In the genomic region with DNA sequence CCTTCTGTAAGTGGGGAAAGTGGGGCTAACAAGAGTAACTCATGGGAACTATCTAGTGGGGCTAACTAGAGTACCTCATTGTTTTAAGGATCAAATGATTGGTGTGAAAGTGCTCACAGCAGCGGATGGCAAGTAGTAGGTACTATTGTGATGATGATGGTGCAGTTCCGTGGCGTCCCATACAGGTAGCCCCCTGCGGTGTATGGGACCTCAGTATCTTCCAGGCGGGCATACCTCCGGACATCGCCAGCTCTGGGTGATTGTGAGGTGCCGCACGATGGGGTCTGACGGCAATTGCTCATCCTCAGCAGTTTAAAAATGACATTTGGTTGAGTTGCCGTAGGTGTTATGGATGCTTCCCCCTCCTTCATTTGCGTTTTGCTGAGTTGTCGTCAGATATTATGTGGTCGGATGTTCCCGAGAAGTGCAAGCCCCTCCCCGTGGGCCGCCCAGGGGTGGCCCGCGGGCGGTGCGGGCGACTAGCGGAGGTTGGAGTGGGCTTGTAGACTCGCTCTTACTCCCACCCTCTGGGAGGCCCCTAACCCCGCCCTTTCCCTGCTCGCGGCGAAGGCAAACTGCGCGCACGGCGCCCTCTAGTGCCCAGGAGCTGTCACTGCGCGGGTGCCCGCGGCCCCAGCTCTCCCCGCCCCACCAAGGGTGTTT, we compare ENCODE assay signal across 8 cellular contexts. TPM values are rescaled to one million over a fixed set of nuclear protein-coding genes. Genes with fewer than 3 reads are reported as not detected.
DNase-seq lines count a peak whose midpoint lies in the region; ATAC-seq and TF ChIP-seq lines count a peak whose summit lies in the region.

No MANE protein-coding gene starts in this region.

- ATAC-seq in GM21529 (IDR thresholded peaks at IDR 0.05; ENCODE audit: unreplicated experiment) (peak; percentile 96), IMR-90 (ENCODE audit: low read depth) (peak; percentile 97)

- no peaks in the 10 kb centered on the region for H3K36me3 Mint-ChIP-seq in type B pancreatic cell

- no peaks in the 10 kb centered on the region for H3K9me1 ChIP-seq in IMR-90 (ENCODE audit: insufficient read depth, low read length)

- TF ChIP-seq POLR2A in IMR-90 (IDR thresholded peaks at IDR 0.05; ENCODE audit: low read depth, low read length), result no peak

- no peak overlapping the region for H3K9ac ChIP-seq in IMR-90 (ENCODE audit: low read depth, low read length)

- H3K4me2 ChIP-seq in IMR-90 (ENCODE audit: low read depth, low read length), result peak overlapping the region; percentile 79

- no peaks in the 10 kb centered on the region for H4K20me1 ChIP-seq in IMR-90 (ENCODE audit: insufficient read depth, low read length)

- H4K8ac ChIP-seq in IMR-90 (ENCODE audit: low read depth in 2 of 2, low read length in 2 of 2), result no peak overlapping the region

- H3K27ac Mint-ChIP-seq in type B pancreatic cell, result no peak overlapping the region

- H4K91ac ChIP-seq in IMR-90 (ENCODE audit: insufficient read depth, low read depth, low read length), result no peak overlapping the region

- H4K5ac ChIP-seq in IMR-90 (ENCODE audit: low read depth, low read length), result no peak overlapping the region

- H3K27me3 ChIP-seq in IMR-90 (ENCODE audit: control insufficient read depth, insufficient read depth, low read length), result peaks cover 6% of the 10 kb centered on the region
- H3K27me3 ChIP-seq in SJSA1 (replicated peaks), result no peaks in the 10 kb centered on the region

- H2AK9ac ChIP-seq in IMR-90 (replicated peaks; ENCODE audit: low read depth, low read length, poor library complexity), result no peak overlapping the region

- no peak overlapping the region for H3K23ac ChIP-seq in IMR-90 (ENCODE audit: low read depth, low read length)

- CTCF ChIA-PET in IMR-90 (lab: Yijun Ruan, JAX), result interaction anchor here (1.5 kb wide), 1 partner anchor 26 kb away, joined by 4 read pairs; no protein-coding TSS in a partner anchor

- POLR2A ChIA-PET in IMR-90 (lab: Charles Lee; ENCODE audit: unreplicated experiment), result no interaction called here

- H3K27ac ChIP-seq in IMR-90 (ENCODE audit: insufficient read depth, low read length) (no peak overlapping the region), SJSA1 (no peak overlapping the region)

- in situ Hi-C loops in IMR-90 (cut with MboI; ENCODE audit: low sequenced_read_pairs), result no loop called here

- peak overlapping the region; percentile 80 for H2AFZ ChIP-seq in IMR-90 (replicated peaks; ENCODE audit: low read length, poor library complexity)

- H3K4me3 ChIP-seq in IMR-90 (ENCODE audit: insufficient read depth, low read depth, low read length) (peak overlapping the region; percentile 35), SJSA1 (peak overlapping the region; percentile 18)

- H2BK120ac ChIP-seq in IMR-90 (ENCODE audit: low read depth, low read length), result no peak overlapping the region

- intact Hi-C loops in IMR-90 (cut with micrococcal nuclease), result loop anchor here (1.0 kb wide), 1 partner anchor 97 kb away; no protein-coding TSS in a partner anchor
- intact Hi-C loops in cardiac septum (cut with DNase I), result loop anchor here (5.0 kb wide), 1 partner anchor 100 kb away; no protein-coding TSS in a partner anchor
- intact Hi-C loops in posterior vena cava (cut with DNase I), result no loop called here

- TF ChIP-seq CTCF in IMR-90 (conservative IDR thresholded peaks at IDR 0.05; ENCODE audit: low read depth, low read length), result peak; percentile 59
- peak; percentile 87 for TF ChIP-seq CTCF in type B pancreatic cell (conservative IDR thresholded peaks at IDR 0.05)

- no peak overlapping the region for H3K4ac ChIP-seq in IMR-90 (ENCODE audit: low read depth, low read length)

- H3K56ac ChIP-seq in IMR-90 (ENCODE audit: extremely low read depth, insufficient read depth, low read length), result no peak overlapping the region

- 40% methylated on average over 2 of the region's 37 CpGs; no CpG with 5 or more reads in 1 of the 2 experiments for WGBS in IMR-90 (ENCODE audit: extremely low coverage in 2 of 2, insufficient read length in 1 of 2), 2 experiments

- no peak overlapping the region for H3K18ac ChIP-seq in IMR-90 (ENCODE audit: low read depth, low read length)

- peaks cover 5% of the 10 kb centered on the region for H3K9me3 Mint-ChIP-seq in type B pancreatic cell

- peak; percentile 51 for TF ChIP-seq RAD21 in IMR-90 (IDR thresholded peaks at IDR 0.05; ENCODE audit: low read length)

- H2BK5ac ChIP-seq in IMR-90 (ENCODE audit: low read depth, low read length, poor library complexity, severe bottlenecking), result no peak overlapping the region

- no peaks in the 10 kb centered on the region for H3K79me1 ChIP-seq in IMR-90 (ENCODE audit: low read depth in 1 of 2, low read length in 2 of 2)

- no TSS peak for BruUV-seq in IMR-90 (replicated peaks; lab: Mats Ljungman, UMichigan)

- no peaks in the 10 kb centered on the region for H3K9me3 ChIP-seq in IMR-90 (ENCODE audit: control insufficient read depth, insufficient read depth, low read length)
- no peaks in the 10 kb centered on the region for H3K9me3 ChIP-seq in SJSA1 (replicated peaks)

- H3K27me3 Mint-ChIP-seq in type B pancreatic cell, result peaks cover 78% of the 10 kb centered on the region

- H3K36me3 ChIP-seq in IMR-90 (ENCODE audit: control insufficient read depth, insufficient read depth, low read length) (no peaks in the 10 kb centered on the region), SJSA1 (no peaks in the 10 kb centered on the region)

- dilution Hi-C loops in IMR-90 (cut with HindIII; ENCODE audit: low sequenced_read_pairs, unreplicated experiment), result no loop called here

- no peak overlapping the region for H2BK20ac ChIP-seq in IMR-90 (ENCODE audit: low read depth, low read length)

- H3K4me1 Mint-ChIP-seq in type B pancreatic cell (ENCODE audit: unreplicated experiment), result no peaks in the 10 kb centered on the region

- peak overlapping the region; percentile 89 for H3K4me3 Mint-ChIP-seq in type B pancreatic cell

- no peak overlapping the region for H2AK5ac ChIP-seq in IMR-90 (ENCODE audit: low read depth, low read length)

- DNase-seq in DMS53 treated with DMSO at 0.1 percent for 48 hours (lab: John Stamatoyannopoulos, UW; ENCODE audit: unreplicated experiment) (peak; percentile 31), IMR-90 (peak; percentile 17), SJSA1 (ENCODE audit: low read depth in 1 of 2, low spot score in 2 of 2) (peak; percentile 28 to 59), cardiac septum (ENCODE audit: low spot score) (peak; percentile 77), posterior vena cava (ENCODE audit: low spot score) (peak; percentile 88), type B pancreatic cell (ENCODE audit: extremely low spot score, unreplicated experiment) (peak; percentile 81)
- peak; percentile 81 for DNase-seq in activated naive CD4-positive, alpha-beta T cell treated with Interleukin-2 at 50 U/mL for 16 hours

- H3K14ac ChIP-seq in IMR-90 (replicated peaks; ENCODE audit: low read depth, low read length), result no peak overlapping the region

- H3K4me1 ChIP-seq in IMR-90 (ENCODE audit: control insufficient read depth, insufficient read depth, low read length) (no peaks in the 10 kb centered on the region), SJSA1 (replicated peaks) (peaks cover 4% of the 10 kb centered on the region; the same call in 1 of the 2 replicates)

- H2BK15ac ChIP-seq in IMR-90 (ENCODE audit: low read depth, low read length), result no peak overlapping the region

TF ChIP-seq in IMR-90, 13 proteins besides CTCF, POLR2A, EP300 and RAD21:
- TF ChIP-seq NFE2L2 (IDR thresholded peaks at IDR 0.05; ENCODE audit: low read depth, low read length) (no peak), SMC3 (IDR thresholded peaks at IDR 0.05; ENCODE audit: low read depth, low read length) (peak; percentile 34), RCOR1 (IDR thresholded peaks at IDR 0.05; ENCODE audit: insufficient replicate concordance, low read length) (no peak)

RNA-seq across cellular contexts. Expression of gene GPR101, which starts 18.3 kb away (rescaled TPM):
- total RNA-seq in IMR-90 (2012; rRNA removed) (not detected in 2 replicates), cardiac septum (not detected), posterior vena cava (not detected), type B pancreatic cell (ENCODE audit: low replicate concordance) (not detected in 2 replicates)
- polyA plus RNA-seq in IMR-90 (2012; rRNA removed), result not detected in 2 replicates
- polyA plus RNA-seq in IMR-90 (2012; cell fraction: cytosol; rRNA removed), result not detected in 2 replicates
- not detected in 2 replicates for polyA plus RNA-seq in IMR-90 (2012; cell fraction: nucleus; rRNA removed; ENCODE audit: low replicate concordance)
- not detected in 2 replicates for total RNA-seq in SJSA1 (2014; rRNA removed; shearing (Covaris generic))

Comparison
In these comparisons a context has a peak if more than half of its experiments do, and no peak if none do; other contexts are left out.
1. DNase-seq: peak in every context shown above with its lines; median percentile 88 in posterior vena cava; 81 in activated naive CD4-positive, alpha-beta T cell treated with Interleukin-2 at 50 U/mL for 16 hours; 81 in type B pancreatic cell; 77 in cardiac septum; 44 in SJSA1; 31 in DMS53 treated with DMSO at 0.1 percent for 48 hours; 17 in IMR-90.
2. intact Hi-C loops: an anchor here in IMR-90 (1.0 kb wide) and cardiac septum (5.0 kb wide); none called in posterior vena cava.